ENCODE assay signal across 1 cellular context in the genomic region with DNA sequence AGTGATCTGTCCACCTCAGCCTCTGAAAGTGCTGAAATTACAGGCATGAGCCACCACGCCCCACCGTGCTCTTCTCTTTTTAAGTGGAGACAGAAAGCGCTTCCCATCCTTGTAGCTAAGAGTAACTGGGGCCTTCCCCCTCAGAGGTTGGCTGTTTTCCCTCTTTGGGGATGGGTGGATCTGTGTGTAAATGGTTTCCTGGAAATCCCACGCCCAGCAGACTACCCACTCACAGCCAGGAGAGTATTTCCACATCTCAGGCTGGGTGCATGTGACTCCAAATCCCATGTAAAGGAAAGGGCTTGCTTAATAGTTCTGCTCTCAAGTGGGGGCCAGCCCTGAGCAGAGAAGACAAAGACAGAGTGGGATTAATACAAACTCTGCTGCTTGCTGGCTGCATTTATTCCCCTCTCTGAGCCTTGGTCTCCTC.
A peak's percentile ranks its signal among the peaks of the same experiment; 100 is the strongest.
TF ChIP-seq lines count a peak whose summit lies in the region.

No MANE protein-coding gene starts in this region.

TF ChIP-seq in K562, 482 proteins besides CTCF, POLR2A, EP300 and RAD21:
- TF ChIP-seq LCOR (CRISPR knock-in tag; IDR thresholded peaks at IDR 0.05) (no peak), ZNF134 (CRISPR knock-in tag; conservative IDR thresholded peaks at IDR 0.05) (peak; percentile 66), ZKSCAN3 (CRISPR knock-in tag; IDR thresholded peaks at IDR 0.05) (no peak), ZNF184 (CRISPR knock-in tag; IDR thresholded peaks at IDR 0.05) (no peak), ZFP36 (IDR thresholded peaks at IDR 0.05; ENCODE audit: low read depth, low read length, partially characterized antibody) (no peak), RCOR1 (IDR thresholded peaks at IDR 0.05; ENCODE audit: borderline replicate concordance in 1 of 2, low read depth in 2 of 2, low read length in 2 of 2) (no peak), CEBPB (tag; IDR thresholded peaks at IDR 0.05) (peak; percentile 91), CREM (IDR thresholded peaks at IDR 0.05; ENCODE audit: low read depth) (no peak), EZH2 (IDR thresholded peaks at IDR 0.05; ENCODE audit: borderline replicate concordance, low read depth, low read length) (no peak), ZNF311 (CRISPR knock-in tag; IDR thresholded peaks at IDR 0.05) (no peak), CEBPG (CRISPR knock-in tag; IDR thresholded peaks at IDR 0.05) (no peak), CEBPG (tag; conservative IDR thresholded peaks at IDR 0.05 in 1 of 2, IDR thresholded peaks at IDR 0.05 in 1 of 2) (peak; percentile 56 to 70; a peak in 3 of 4 replicates), MEF2D (tag; conservative IDR thresholded peaks at IDR 0.05; ENCODE audit: low read depth) (no peak), HNRNPUL1 (IDR thresholded peaks at IDR 0.05; ENCODE audit: low read length) (no peak), ESRRA (IDR thresholded peaks at IDR 0.05; ENCODE audit: borderline replicate concordance, low read depth) (no peak), SREBF2 (CRISPR knock-in tag; IDR thresholded peaks at IDR 0.05) (no peak), CTBP1 (IDR thresholded peaks at IDR 0.05; ENCODE audit: borderline replicate concordance) (0 out of 2 replicates have a peak, but pooled peaks have one; percentile 10), HLTF (IDR thresholded peaks at IDR 0.05) (no peak), ZNF23 (CRISPR knock-in tag; IDR thresholded peaks at IDR 0.05) (no peak), U2AF2 (optimal IDR thresholded peaks at IDR 0.05; ENCODE audit: low read depth, low read length) (no peak), ZNF354B (CRISPR knock-in tag; IDR thresholded peaks at IDR 0.05) (no peak)
- TF ChIP-seq, protein P1, sequence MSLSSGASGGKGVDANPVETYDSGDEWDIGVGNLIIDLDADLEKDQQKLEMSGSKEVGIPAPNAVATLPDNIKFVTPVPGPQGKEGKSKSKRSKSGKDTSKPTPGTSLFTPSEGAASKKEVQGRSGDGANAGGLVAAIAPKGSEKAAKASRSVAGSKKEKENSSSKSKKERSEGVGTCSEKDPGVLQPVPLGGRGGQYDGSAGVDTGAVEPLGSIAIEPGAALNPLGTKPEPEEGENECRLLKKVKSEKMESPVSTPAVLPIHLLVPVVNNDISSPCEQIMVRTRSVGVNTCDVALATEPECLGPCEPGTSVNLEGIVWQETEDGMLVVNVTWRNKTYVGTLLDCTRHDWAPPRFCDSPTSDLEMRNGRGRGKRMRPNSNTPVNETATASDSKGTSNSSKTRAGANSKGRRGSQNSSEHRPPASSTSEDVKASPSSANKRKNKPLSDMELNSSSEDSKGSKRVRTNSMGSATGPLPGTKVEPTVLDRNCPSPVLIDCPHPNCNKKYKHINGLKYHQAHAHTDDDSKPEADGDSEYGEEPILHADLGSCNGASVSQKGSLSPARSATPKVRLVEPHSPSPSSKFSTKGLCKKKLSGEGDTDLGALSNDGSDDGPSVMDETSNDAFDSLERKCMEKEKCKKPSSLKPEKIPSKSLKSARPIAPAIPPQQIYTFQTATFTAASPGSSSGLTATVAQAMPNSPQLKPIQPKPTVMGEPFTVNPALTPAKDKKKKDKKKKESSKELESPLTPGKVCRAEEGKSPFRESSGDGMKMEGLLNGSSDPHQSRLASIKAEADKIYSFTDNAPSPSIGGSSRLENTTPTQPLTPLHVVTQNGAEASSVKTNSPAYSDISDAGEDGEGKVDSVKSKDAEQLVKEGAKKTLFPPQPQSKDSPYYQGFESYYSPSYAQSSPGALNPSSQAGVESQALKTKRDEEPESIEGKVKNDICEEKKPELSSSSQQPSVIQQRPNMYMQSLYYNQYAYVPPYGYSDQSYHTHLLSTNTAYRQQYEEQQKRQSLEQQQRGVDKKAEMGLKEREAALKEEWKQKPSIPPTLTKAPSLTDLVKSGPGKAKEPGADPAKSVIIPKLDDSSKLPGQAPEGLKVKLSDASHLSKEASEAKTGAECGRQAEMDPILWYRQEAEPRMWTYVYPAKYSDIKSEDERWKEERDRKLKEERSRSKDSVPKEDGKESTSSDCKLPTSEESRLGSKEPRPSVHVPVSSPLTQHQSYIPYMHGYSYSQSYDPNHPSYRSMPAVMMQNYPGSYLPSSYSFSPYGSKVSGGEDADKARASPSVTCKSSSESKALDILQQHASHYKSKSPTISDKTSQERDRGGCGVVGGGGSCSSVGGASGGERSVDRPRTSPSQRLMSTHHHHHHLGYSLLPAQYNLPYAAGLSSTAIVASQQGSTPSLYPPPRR (CRISPR knock-in tag; IDR thresholded peaks at IDR 0.05; ENCODE audit: borderline replicate concordance) = no peak
- TF ChIP-seq, protein P2, sequence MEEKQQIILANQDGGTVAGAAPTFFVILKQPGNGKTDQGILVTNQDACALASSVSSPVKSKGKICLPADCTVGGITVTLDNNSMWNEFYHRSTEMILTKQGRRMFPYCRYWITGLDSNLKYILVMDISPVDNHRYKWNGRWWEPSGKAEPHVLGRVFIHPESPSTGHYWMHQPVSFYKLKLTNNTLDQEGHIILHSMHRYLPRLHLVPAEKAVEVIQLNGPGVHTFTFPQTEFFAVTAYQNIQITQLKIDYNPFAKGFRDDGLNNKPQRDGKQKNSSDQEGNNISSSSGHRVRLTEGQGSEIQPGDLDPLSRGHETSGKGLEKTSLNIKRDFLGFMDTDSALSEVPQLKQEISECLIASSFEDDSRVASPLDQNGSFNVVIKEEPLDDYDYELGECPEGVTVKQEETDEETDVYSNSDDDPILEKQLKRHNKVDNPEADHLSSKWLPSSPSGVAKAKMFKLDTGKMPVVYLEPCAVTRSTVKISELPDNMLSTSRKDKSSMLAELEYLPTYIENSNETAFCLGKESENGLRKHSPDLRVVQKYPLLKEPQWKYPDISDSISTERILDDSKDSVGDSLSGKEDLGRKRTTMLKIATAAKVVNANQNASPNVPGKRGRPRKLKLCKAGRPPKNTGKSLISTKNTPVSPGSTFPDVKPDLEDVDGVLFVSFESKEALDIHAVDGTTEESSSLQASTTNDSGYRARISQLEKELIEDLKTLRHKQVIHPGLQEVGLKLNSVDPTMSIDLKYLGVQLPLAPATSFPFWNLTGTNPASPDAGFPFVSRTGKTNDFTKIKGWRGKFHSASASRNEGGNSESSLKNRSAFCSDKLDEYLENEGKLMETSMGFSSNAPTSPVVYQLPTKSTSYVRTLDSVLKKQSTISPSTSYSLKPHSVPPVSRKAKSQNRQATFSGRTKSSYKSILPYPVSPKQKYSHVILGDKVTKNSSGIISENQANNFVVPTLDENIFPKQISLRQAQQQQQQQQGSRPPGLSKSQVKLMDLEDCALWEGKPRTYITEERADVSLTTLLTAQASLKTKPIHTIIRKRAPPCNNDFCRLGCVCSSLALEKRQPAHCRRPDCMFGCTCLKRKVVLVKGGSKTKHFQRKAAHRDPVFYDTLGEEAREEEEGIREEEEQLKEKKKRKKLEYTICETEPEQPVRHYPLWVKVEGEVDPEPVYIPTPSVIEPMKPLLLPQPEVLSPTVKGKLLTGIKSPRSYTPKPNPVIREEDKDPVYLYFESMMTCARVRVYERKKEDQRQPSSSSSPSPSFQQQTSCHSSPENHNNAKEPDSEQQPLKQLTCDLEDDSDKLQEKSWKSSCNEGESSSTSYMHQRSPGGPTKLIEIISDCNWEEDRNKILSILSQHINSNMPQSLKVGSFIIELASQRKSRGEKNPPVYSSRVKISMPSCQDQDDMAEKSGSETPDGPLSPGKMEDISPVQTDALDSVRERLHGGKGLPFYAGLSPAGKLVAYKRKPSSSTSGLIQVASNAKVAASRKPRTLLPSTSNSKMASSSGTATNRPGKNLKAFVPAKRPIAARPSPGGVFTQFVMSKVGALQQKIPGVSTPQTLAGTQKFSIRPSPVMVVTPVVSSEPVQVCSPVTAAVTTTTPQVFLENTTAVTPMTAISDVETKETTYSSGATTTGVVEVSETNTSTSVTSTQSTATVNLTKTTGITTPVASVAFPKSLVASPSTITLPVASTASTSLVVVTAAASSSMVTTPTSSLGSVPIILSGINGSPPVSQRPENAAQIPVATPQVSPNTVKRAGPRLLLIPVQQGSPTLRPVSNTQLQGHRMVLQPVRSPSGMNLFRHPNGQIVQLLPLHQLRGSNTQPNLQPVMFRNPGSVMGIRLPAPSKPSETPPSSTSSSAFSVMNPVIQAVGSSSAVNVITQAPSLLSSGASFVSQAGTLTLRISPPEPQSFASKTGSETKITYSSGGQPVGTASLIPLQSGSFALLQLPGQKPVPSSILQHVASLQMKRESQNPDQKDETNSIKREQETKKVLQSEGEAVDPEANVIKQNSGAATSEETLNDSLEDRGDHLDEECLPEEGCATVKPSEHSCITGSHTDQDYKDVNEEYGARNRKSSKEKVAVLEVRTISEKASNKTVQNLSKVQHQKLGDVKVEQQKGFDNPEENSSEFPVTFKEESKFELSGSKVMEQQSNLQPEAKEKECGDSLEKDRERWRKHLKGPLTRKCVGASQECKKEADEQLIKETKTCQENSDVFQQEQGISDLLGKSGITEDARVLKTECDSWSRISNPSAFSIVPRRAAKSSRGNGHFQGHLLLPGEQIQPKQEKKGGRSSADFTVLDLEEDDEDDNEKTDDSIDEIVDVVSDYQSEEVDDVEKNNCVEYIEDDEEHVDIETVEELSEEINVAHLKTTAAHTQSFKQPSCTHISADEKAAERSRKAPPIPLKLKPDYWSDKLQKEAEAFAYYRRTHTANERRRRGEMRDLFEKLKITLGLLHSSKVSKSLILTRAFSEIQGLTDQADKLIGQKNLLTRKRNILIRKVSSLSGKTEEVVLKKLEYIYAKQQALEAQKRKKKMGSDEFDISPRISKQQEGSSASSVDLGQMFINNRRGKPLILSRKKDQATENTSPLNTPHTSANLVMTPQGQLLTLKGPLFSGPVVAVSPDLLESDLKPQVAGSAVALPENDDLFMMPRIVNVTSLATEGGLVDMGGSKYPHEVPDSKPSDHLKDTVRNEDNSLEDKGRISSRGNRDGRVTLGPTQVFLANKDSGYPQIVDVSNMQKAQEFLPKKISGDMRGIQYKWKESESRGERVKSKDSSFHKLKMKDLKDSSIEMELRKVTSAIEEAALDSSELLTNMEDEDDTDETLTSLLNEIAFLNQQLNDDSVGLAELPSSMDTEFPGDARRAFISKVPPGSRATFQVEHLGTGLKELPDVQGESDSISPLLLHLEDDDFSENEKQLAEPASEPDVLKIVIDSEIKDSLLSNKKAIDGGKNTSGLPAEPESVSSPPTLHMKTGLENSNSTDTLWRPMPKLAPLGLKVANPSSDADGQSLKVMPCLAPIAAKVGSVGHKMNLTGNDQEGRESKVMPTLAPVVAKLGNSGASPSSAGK (IDR thresholded peaks at IDR 0.05) = no peak
- TF ChIP-seq, protein P3, sequence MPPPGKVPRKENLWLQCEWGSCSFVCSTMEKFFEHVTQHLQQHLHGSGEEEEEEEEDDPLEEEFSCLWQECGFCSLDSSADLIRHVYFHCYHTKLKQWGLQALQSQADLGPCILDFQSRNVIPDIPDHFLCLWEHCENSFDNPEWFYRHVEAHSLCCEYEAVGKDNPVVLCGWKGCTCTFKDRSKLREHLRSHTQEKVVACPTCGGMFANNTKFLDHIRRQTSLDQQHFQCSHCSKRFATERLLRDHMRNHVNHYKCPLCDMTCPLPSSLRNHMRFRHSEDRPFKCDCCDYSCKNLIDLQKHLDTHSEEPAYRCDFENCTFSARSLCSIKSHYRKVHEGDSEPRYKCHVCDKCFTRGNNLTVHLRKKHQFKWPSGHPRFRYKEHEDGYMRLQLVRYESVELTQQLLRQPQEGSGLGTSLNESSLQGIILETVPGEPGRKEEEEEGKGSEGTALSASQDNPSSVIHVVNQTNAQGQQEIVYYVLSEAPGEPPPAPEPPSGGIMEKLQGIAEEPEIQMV (tag; conservative IDR thresholded peaks at IDR 0.05; ENCODE audit: low read depth) = no peak
- TF ChIP-seq, protein P4, sequence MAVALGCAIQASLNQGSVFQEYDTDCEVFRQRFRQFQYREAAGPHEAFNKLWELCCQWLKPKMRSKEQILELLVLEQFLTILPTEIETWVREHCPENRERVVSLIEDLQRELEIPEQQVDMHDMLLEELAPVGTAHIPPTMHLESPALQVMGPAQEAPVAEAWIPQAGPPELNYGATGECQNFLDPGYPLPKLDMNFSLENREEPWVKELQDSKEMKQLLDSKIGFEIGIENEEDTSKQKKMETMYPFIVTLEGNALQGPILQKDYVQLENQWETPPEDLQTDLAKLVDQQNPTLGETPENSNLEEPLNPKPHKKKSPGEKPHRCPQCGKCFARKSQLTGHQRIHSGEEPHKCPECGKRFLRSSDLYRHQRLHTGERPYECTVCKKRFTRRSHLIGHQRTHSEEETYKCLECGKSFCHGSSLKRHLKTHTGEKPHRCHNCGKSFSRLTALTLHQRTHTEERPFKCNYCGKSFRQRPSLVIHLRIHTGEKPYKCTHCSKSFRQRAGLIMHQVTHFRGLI (CRISPR knock-in tag; IDR thresholded peaks at IDR 0.05) = no peak
TF ChIP-seq in K562: peak in this region for 4.
